ENCODE assay signal across 8 cellular contexts in the genomic region with DNA sequence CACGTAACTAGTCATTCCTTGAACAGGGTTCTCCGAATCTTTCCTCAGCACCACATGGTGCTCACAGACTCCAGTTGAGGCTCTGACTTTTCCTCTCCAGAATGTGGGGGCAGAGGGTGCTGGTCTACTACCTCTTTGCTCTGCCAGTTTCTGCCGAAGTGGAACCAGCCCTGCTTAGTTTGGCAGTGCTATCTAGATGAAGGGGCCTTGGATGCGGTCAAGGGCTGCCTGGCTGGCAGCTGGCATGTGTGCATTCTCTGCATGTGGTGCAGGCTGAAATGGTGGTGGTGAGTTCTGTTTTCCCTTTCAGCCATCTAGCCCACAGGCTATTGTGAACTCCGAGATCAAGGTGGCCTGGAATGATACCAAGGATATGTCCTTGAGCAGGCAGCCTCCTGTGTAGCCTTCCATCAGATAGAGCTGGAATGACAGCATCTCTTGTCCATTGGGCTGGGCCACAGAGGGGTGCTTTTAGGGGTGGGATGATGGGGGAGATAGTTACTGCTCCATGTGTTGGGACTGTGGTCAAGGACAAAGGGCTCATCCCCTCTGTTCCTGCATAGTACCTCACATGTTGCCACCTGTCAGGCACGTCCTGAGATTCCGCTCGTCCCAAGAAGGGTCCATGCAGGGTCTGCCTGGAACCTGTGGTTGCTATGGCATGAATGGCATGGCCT. TPM values are rescaled to one million over a fixed set of nuclear protein-coding genes. Genes with fewer than 3 reads are reported as not detected.
DNase-seq lines count a peak whose midpoint lies in the region; ATAC-seq and TF ChIP-seq lines count a peak whose summit lies in the region.

No MANE protein-coding gene starts in this region.

- no peak for ATAC-seq in RWPE2 (ENCODE audit: low read depth)
- no peak for ATAC-seq in HG03039 (IDR thresholded peaks at IDR 0.05; ENCODE audit: unreplicated experiment)
- no peak for ATAC-seq in GM21423 (IDR thresholded peaks at IDR 0.05; ENCODE audit: unreplicated experiment)
- no peak for ATAC-seq in GM21381 (IDR thresholded peaks at IDR 0.05; ENCODE audit: unreplicated experiment)

- no peaks in the 10 kb centered on the region for H3F3A ChIP-seq in DOHH2 (ENCODE audit: control insufficient read depth, insufficient read depth)

- WGBS in esophagus muscularis mucosa, result 42% methylated on average over 8 of the region's 8 CpGs
- WGBS in prostate gland, result 37% methylated on average over 8 of the region's 8 CpGs

- TF ChIP-seq POLR2A in esophagus muscularis mucosa (IDR thresholded peaks at IDR 0.05; ENCODE audit: low read depth) (no peak), prostate gland (IDR thresholded peaks at IDR 0.05) (no peak)

- peaks cover 22% of the 10 kb centered on the region for H3K4me1 ChIP-seq in DOHH2 (ENCODE audit: control insufficient read depth, low read length)
- peaks cover 11% of the 10 kb centered on the region for H3K4me1 ChIP-seq in RWPE2 (ENCODE audit: insufficient read depth, poor library complexity, severe bottlenecking)
- H3K4me1 ChIP-seq in esophagus muscularis mucosa, result peaks cover 49 to 69% (median 60%) of the 10 kb centered on the region in 4 donors
- peaks cover 21% of the 10 kb centered on the region for H3K4me1 ChIP-seq in prostate gland (replicated peaks)

- H3K27ac ChIP-seq in DOHH2 (ENCODE audit: low read depth, low read length), result no peak overlapping the region
- H3K27ac ChIP-seq in RWPE2 (ENCODE audit: poor library complexity, severe bottlenecking), result no peak overlapping the region
- H3K27ac ChIP-seq in esophagus muscularis mucosa (replicated peaks in 1 of 4), result peak overlapping the region; percentile 95 to 99 (median 98)
- peak overlapping the region; percentile 90 to 91 for H3K27ac ChIP-seq in prostate gland

- H3K27me3 ChIP-seq in DOHH2 (ENCODE audit: control insufficient read depth, low read length) (peaks cover 3% of the 10 kb centered on the region), RWPE2 (ENCODE audit: insufficient read depth, poor library complexity, severe bottlenecking) (no peaks in the 10 kb centered on the region), esophagus muscularis mucosa (peaks cover 0 to 6% (median 0%) of the 10 kb centered on the region in 4 donors), prostate gland (replicated peaks; ENCODE audit: insufficient read depth) (no peaks in the 10 kb centered on the region)

- peak overlapping the region; percentile 99 for H3K4me2 ChIP-seq in DOHH2 (ENCODE audit: low read length)

- peaks cover 67% of the 10 kb centered on the region for H3K36me3 ChIP-seq in DOHH2 (ENCODE audit: control insufficient read depth, low read length)
- H3K36me3 ChIP-seq in RWPE2 (ENCODE audit: low read depth), result peaks cover 54% of the 10 kb centered on the region
- H3K36me3 ChIP-seq in esophagus muscularis mucosa, result peaks cover 17 to 43% (median 32%) of the 10 kb centered on the region in 4 donors
- H3K36me3 ChIP-seq in prostate gland, result peaks cover 4 to 6% of the 10 kb centered on the region in 2 donors

- intact Hi-C loops in esophagus muscularis mucosa (cut with DNase I), result loop anchor here (2.0 kb wide), 1 partner anchor 78 kb away; a partner anchor contains a TSS
- intact Hi-C loops in prostate gland (cut with DNase I), result loop anchor here (2.0 to 10.0 kb wide), 2 partner anchors 78 to 230 kb away; a partner anchor contains a TSS

- TF ChIP-seq EP300 in esophagus muscularis mucosa (IDR thresholded peaks at IDR 0.05), result no peak

- H3K79me2 ChIP-seq in DOHH2 (ENCODE audit: control insufficient read depth, low read length), result peaks cover 70% of the 10 kb centered on the region

- no peaks in the 10 kb centered on the region for H3K9me2 ChIP-seq in DOHH2 (replicated peaks; ENCODE audit: control insufficient read depth, low read length)

- H3K4me3 ChIP-seq in DOHH2 (ENCODE audit: low read length), result peak overlapping the region; percentile 86
- H3K4me3 ChIP-seq in RWPE2 (ENCODE audit: severe bottlenecking), result peak overlapping the region; percentile 94
- H3K4me3 ChIP-seq in esophagus muscularis mucosa, result peak overlapping the region; percentile 96 to 100 (median 99)
- H3K4me3 ChIP-seq in prostate gland, result peak overlapping the region; percentile 99

- DNase-seq in RWPE2 (ENCODE audit: low spot score) (no peak), esophagus muscularis mucosa (ENCODE audit: extremely low spot score) (peak; percentile 85), prostate gland (ENCODE audit: low spot score) (no peak)
- no peak for DNase-seq in stimulated activated CD4-positive, alpha-beta T cell treated with anti-CD3 and anti-CD28 coated beads, Interleukin-4, amount 100 ng/mL, for 24 hours

- peaks cover 45% of the 10 kb centered on the region for H4K20me1 ChIP-seq in DOHH2 (ENCODE audit: control insufficient read depth, insufficient read depth, low read depth, low read length)

- TF ChIP-seq CTCF in DOHH2 (IDR thresholded peaks at IDR 0.05; ENCODE audit: low read depth, low read length, poor library complexity, severe bottlenecking), result no peak
- peak; percentile 10 for TF ChIP-seq CTCF in RWPE2 (IDR thresholded peaks at IDR 0.05; ENCODE audit: poor library complexity, severe bottlenecking)
- TF ChIP-seq CTCF in esophagus muscularis mucosa (IDR thresholded peaks at IDR 0.05), result no peak
- TF ChIP-seq CTCF in prostate gland (IDR thresholded peaks at IDR 0.05), result no peak

- H3K9me3 ChIP-seq in DOHH2 (ENCODE audit: control insufficient read depth, insufficient read depth, low read length), result no peaks in the 10 kb centered on the region
- H3K9me3 ChIP-seq in RWPE2 (ENCODE audit: severe bottlenecking), result no peaks in the 10 kb centered on the region
- no peaks in the 10 kb centered on the region for H3K9me3 ChIP-seq in esophagus muscularis mucosa
- H3K9me3 ChIP-seq in prostate gland, result no peaks in the 10 kb centered on the region

RNA-seq across cellular contexts. Expression of a gene that starts 2.0 kb away (rescaled TPM):
- total RNA-seq in esophagus muscularis mucosa (10 to 100 TPM; 22.2 to 37.0 (median 36.3) TPM), prostate gland (10 to 100 TPM; 29.9 to 33.0 TPM)

Comparison
In these comparisons a context has a peak if more than half of its experiments do, and no peak if none do; other contexts are left out.
1. H3K27ac ChIP-seq: peak in esophagus muscularis mucosa (4 of 4) and prostate gland (2 of 2); none in DOHH2 (single experiment) and RWPE2 (single experiment).
2. Peak in every context shown above with its lines, with median percentiles within 50 percentile points of each other: H3K4me3 ChIP-seq.